17 cellular contexts compared by ENCODE assay signal in genomic region chr17:17493986-17494466, GRCh38. TPM values are rescaled to one million over a fixed set of nuclear protein-coding genes. Genes with fewer than 3 reads are reported as not detected.
DNase-seq lines count a peak whose midpoint lies in the region; ATAC-seq and TF ChIP-seq lines count a peak whose summit lies in the region.
"Had no signal": no experiment of that assay in that cellular context is flagged by ENCODE, and none has a peak within 500 bp of the region (broad histone marks: within the 10 kb centered on the region; RNA-seq: fewer than 3 reads in every experiment).

No MANE protein-coding gene starts in this region.

- DNase-seq in CD4-positive, alpha-beta T cell = no peak
- DNase-seq in sigmoid colon (peak; percentile 12), foreskin melanocyte (no peak), NAMALWA (ENCODE audit: low spot score) (no peak), ecto neural progenitor cell (ENCODE audit: low spot score) (no peak), glomerular visceral epithelial cell (ENCODE audit: extremely low spot score) (no peak)
- DNase-seq: activated CD8-positive, alpha-beta memory T cell treated with anti-CD3 and anti-CD28 coated beads, Interleukin-2, amount 50 U/mL, for 48 hours; activated naive CD8-positive, alpha-beta T cell treated with anti-CD3 and anti-CD28 coated beads for 36 hours; CD4-positive, CD25-positive, alpha-beta regulatory T cell; HFFc6; IMR-90; NCI-H1436; stimulated activated naive CD8-positive, alpha-beta T cell treated with anti-CD3 and anti-CD28 coated beads, Interleukin-15, Interleukin-2, amounts not matched to agents 100 U/mL and 50 U/mL, for 24 hours had no signal

- peaks cover 0 to 24% (median 23%) of the 10 kb centered on the region in 4 donors for H3K4me1 ChIP-seq in sigmoid colon

- TF ChIP-seq CTCF in CD4-positive, alpha-beta T cell (IDR thresholded peaks at IDR 0.05) = no peak
- no peak for TF ChIP-seq CTCF in VCaP (conservative IDR thresholded peaks at IDR 0.05)
- no peak for TF ChIP-seq CTCF in sigmoid colon (IDR thresholded peaks at IDR 0.05)

- POLR2A ChIA-PET in CD4-positive, alpha-beta T cell (lab: Charles Lee) = no interaction called here

- H3K27ac ChIP-seq in CD4-positive, alpha-beta T cell (ENCODE audit: low read depth, low read length) = no peak overlapping the region
- peak overlapping the region; percentile 69 for H3K27ac ChIP-seq in VCaP
- peak overlapping the region in 1 of 4 donors; percentile 4 for H3K27ac ChIP-seq in sigmoid colon

- no peak for TF ChIP-seq EP300 in sigmoid colon (IDR thresholded peaks at IDR 0.05)

- CTCF ChIA-PET in CD4-positive, alpha-beta T cell (lab: Charles Lee) = no interaction called here

- H3K4me1 Mint-ChIP-seq in CD4-positive, alpha-beta T cell (ENCODE audit: low read depth) = peaks cover 7% of the 10 kb centered on the region

- no peak overlapping the region for H3K27ac Mint-ChIP-seq in CD4-positive, alpha-beta T cell
- H3K27ac Mint-ChIP-seq: activated naive CD8-positive, alpha-beta T cell treated with anti-CD3 and anti-CD28 coated beads for 36 hours; CD4-positive, CD25-positive, alpha-beta regulatory T cell; HFFc6; progenitor cell of endocrine pancreas had no signal

- H3K9me3 Mint-ChIP-seq in CD4-positive, alpha-beta T cell = no peaks in the 10 kb centered on the region
- H3K9me3 Mint-ChIP-seq: activated naive CD8-positive, alpha-beta T cell treated with anti-CD3 and anti-CD28 coated beads for 36 hours; CD4-positive, CD25-positive, alpha-beta regulatory T cell; HFFc6 had no signal

- peak overlapping the region; percentile 66 for H3K4me3 Mint-ChIP-seq in CD4-positive, alpha-beta T cell
- H3K4me3 Mint-ChIP-seq: activated naive CD8-positive, alpha-beta T cell treated with anti-CD3 and anti-CD28 coated beads for 36 hours had no signal

- peaks cover 8% of the 10 kb centered on the region for H3K27me3 ChIP-seq in CD4-positive, alpha-beta T cell (ENCODE audit: control insufficient read depth, insufficient read depth, low read length)
- peaks cover 0 to 11% (median 0%) of the 10 kb centered on the region in 3 donors for H3K27me3 ChIP-seq in sigmoid colon
- H3K27me3 ChIP-seq: gastroesophageal sphincter had no signal

- peak overlapping the region; percentile 3 for H3K4me3 ChIP-seq in iPS-18c (ENCODE audit: insufficient read depth, low read depth, low read length)
- H3K4me3 ChIP-seq in sigmoid colon = no peak overlapping the region

- peaks cover 8% of the 10 kb centered on the region for H3K36me3 Mint-ChIP-seq in CD4-positive, alpha-beta T cell (ENCODE audit: low read depth)

- no peak for ATAC-seq in CD4-positive, alpha-beta T cell (ENCODE audit: poor library complexity)
- ATAC-seq: gastroesophageal sphincter; stimulated activated naive CD8-positive, alpha-beta T cell treated with anti-CD3 and anti-CD28 coated beads, Interleukin-15, Interleukin-2, amounts not matched to agents 100 U/mL and 50 U/mL, for 24 hours had no signal

- H3K27me3 Mint-ChIP-seq in CD4-positive, alpha-beta T cell = peaks cover 10% of the 10 kb centered on the region

- no peak for TF ChIP-seq POLR2A in sigmoid colon (IDR thresholded peaks at IDR 0.05)

- peaks cover 0 to 24% (median 10%) of the 10 kb centered on the region in 4 donors for H3K36me3 ChIP-seq in sigmoid colon

- 48 to 81% methylated on average over 5 of the region's 5 CpGs for WGBS in sigmoid colon, 2 donors

- no peaks in the 10 kb centered on the region for H3K9me3 ChIP-seq in CD4-positive, alpha-beta T cell (ENCODE audit: control insufficient read depth, low read length)
- no peaks in the 10 kb centered on the region for H3K9me3 ChIP-seq in iPS-18c (ENCODE audit: control insufficient read depth, insufficient read depth, low read length)
- no peaks in the 10 kb centered on the region for H3K9me3 ChIP-seq in sigmoid colon
- H3K9me3 ChIP-seq: gastroesophageal sphincter had no signal

- intact Hi-C loops in CD4-positive, alpha-beta T cell (cut with DNase I, micrococcal nuclease) = no loop called here
- intact Hi-C loops in sigmoid colon (cut with DNase I) = no loop called here

RNA-seq across cellular contexts. Expression of gene RASD1, which starts 2.2 kb away (rescaled TPM):
- total RNA-seq in CD4-positive, alpha-beta T cell = 1 to 10 TPM; 1.8 to 2.0 TPM
- 10 to 100 TPM in 3 of 4 donors, 1 to 10 TPM in 1; 5.8 to 12.8 (median 12.1) TPM for total RNA-seq in sigmoid colon
- polyA plus RNA-seq in sigmoid colon = 10 to 100 TPM in 2 of 3 donors, 1 to 10 TPM in 1; 10.0 to 40.8 (median 26.4) TPM

RNA-seq across cellular contexts. Expression of gene MED9, which starts 17.2 kb away (rescaled TPM):
- total RNA-seq in CD4-positive, alpha-beta T cell = 10 to 100 TPM; 27.0 to 27.9 TPM
- total RNA-seq in sigmoid colon = 10 to 100 TPM in 3 of 4 donors, 1 to 10 TPM in 1; 9.7 to 15.3 (median 13.7) TPM
- polyA plus RNA-seq in sigmoid colon = 10 to 100 TPM; 16.8 to 17.9 (median 17.3) TPM
